ENCODE assay signal across 22 cellular contexts in genomic region chr1:20371883-20372282, GRCh38.
"Had no signal": no experiment of that assay in that cellular context is flagged by ENCODE, and none has a peak within 500 bp of the region (broad histone marks: within the 10 kb centered on the region; RNA-seq: fewer than 3 reads in every experiment).

No MANE protein-coding gene starts in this region.

- H3K27me3 ChIP-seq: ovary, right atrium auricular region had no signal

- H3K4me1 Mint-ChIP-seq: activated naive CD4-positive, alpha-beta T cell treated with anti-CD3 and anti-CD28 coated beads, Interleukin-2, amount 10 ng/mL, durations not matched to agents 7 days and 5 days had no signal

- H3K27ac Mint-ChIP-seq: activated naive CD4-positive, alpha-beta T cell treated with anti-CD3 and anti-CD28 coated beads, Interleukin-2, amount 10 ng/mL, durations not matched to agents 7 days and 5 days; memory B cell; natural killer cell treated with Interleukin-12 subunit alpha and Interleukin-12 subunit beta and Interleukin-15 and Interleukin-18, amount 100 ng/mL, for 72 hours; T-helper 1 cell treated with Interleukin-12 subunit alpha and Interleukin-12 subunit beta and Interleukin-4 antibody, amounts not matched to agents 30 μg/mL and 1 μg/mL, for 36 hours had no signal

- H3K4me3 Mint-ChIP-seq: activated naive CD4-positive, alpha-beta T cell treated with anti-CD3 and anti-CD28 coated beads, Interleukin-2, amount 10 ng/mL, durations not matched to agents 7 days and 5 days; activated T-cell treated with anti-CD3 and anti-CD28 coated beads, Interleukin-2, amount 50 U/mL, for 4 hours; memory B cell; natural killer cell treated with Interleukin-12 subunit alpha and Interleukin-12 subunit beta and Interleukin-15 and Interleukin-18, amount 100 ng/mL, for 72 hours; T-helper 1 cell treated with Interleukin-12 subunit alpha and Interleukin-12 subunit beta and Interleukin-4 antibody, amounts not matched to agents 30 μg/mL and 1 μg/mL, for 36 hours had no signal

- H3K36me3 ChIP-seq: gastroesophageal sphincter, ovary, right atrium auricular region, thoracic aorta, upper lobe of right lung had no signal

- H3K36me3 Mint-ChIP-seq: activated naive CD4-positive, alpha-beta T cell treated with anti-CD3 and anti-CD28 coated beads, Interleukin-2, amount 10 ng/mL, durations not matched to agents 7 days and 5 days; brain; memory B cell; natural killer cell treated with Interleukin-12 subunit alpha and Interleukin-12 subunit beta and Interleukin-15 and Interleukin-18, amount 100 ng/mL, for 72 hours had no signal

- H3K4me1 ChIP-seq: upper lobe of right lung had no signal

- H3K9me3 ChIP-seq: gastroesophageal sphincter, ovary, psoas muscle, right atrium auricular region, thoracic aorta, upper lobe of right lung had no signal

- H3K27ac ChIP-seq: epithelial cell of prostate, gastroesophageal sphincter, ovary, psoas muscle, right atrium auricular region, thoracic aorta, upper lobe of right lung, VCaP had no signal

- H3K9me3 Mint-ChIP-seq: activated naive CD4-positive, alpha-beta T cell treated with anti-CD3 and anti-CD28 coated beads, Interleukin-2, amount 10 ng/mL, durations not matched to agents 7 days and 5 days; activated T-cell treated with anti-CD3 and anti-CD28 coated beads, Interleukin-2, amount 50 U/mL, for 4 hours; brain; memory B cell; natural killer cell treated with Interleukin-12 subunit alpha and Interleukin-12 subunit beta and Interleukin-15 and Interleukin-18, amount 100 ng/mL, for 72 hours; T-helper 1 cell treated with Interleukin-12 subunit alpha and Interleukin-12 subunit beta and Interleukin-4 antibody, amounts not matched to agents 30 μg/mL and 1 μg/mL, for 36 hours had no signal

- H3K4me3 ChIP-seq: gastroesophageal sphincter, ovary, psoas muscle, right atrium auricular region, thoracic aorta, upper lobe of right lung had no signal

- ATAC-seq: activated CD4-positive, CD25-positive, alpha-beta regulatory T cell treated with anti-CD3 and anti-CD28 coated beads, Interleukin-2, amount 50 U/mL, for 24 hours; activated T-cell treated with anti-CD3 and anti-CD28 coated beads, Interleukin-2, amount 50 U/mL, for 4 hours; gastroesophageal sphincter; left cardiac atrium; natural killer cell treated with Interleukin-12 subunit alpha and Interleukin-12 subunit beta and Interleukin-15 and Interleukin-18, amount 100 ng/mL, for 72 hours; psoas muscle; upper lobe of right lung had no signal

- DNase-seq: activated CD4-positive, alpha-beta T cell treated with anti-CD3 and anti-CD28 coated beads, Interleukin-2, amount 50 U/mL, for 1 hour; activated CD8-positive, alpha-beta memory T cell treated with anti-CD3 and anti-CD28 coated beads for 24 hours; activated CD8-positive, alpha-beta memory T cell treated with anti-CD3 and anti-CD28 coated beads, Interleukin-2, amount 50 U/mL, for 4 hours; activated effector memory CD4-positive, alpha-beta T cell treated with Interleukin-2 at 50 U/mL for 16 hours; activated naive CD4-positive, alpha-beta T cell treated with anti-CD3 and anti-CD28 coated beads, Interleukin-2, amount 10 ng/mL, durations not matched to agents 7 days and 5 days; activated T-cell treated with anti-CD3 and anti-CD28 coated beads, Interleukin-2, amount 50 U/mL, for 4 hours; head of caudate nucleus; left cardiac atrium; ovary; psoas muscle; stimulated activated CD4-positive, alpha-beta T cell treated with anti-CD3 and anti-CD28 coated beads, Interleukin-4, amount 100 ng/mL, for 4 hours; upper lobe of right lung had no signal
